In genomic region chr5:176180339-176180738, GRCh38 we compare ENCODE assay signal across 22 cellular contexts. TPM values are rescaled to one million over a fixed set of nuclear protein-coding genes. Genes with fewer than 3 reads are reported as not detected.
DNase-seq lines count a peak whose midpoint lies in the region; ATAC-seq and TF ChIP-seq lines count a peak whose summit lies in the region.
"Had no signal": no experiment of that assay in that cellular context is flagged by ENCODE, and none has a peak within 500 bp of the region (broad histone marks: within the 10 kb centered on the region; RNA-seq: fewer than 3 reads in every experiment).

No MANE protein-coding gene starts in this region.

- H2AFZ ChIP-seq in GM23248 = no peak overlapping the region
- H2AFZ ChIP-seq: hepatocyte had no signal

- no peaks in the 10 kb centered on the region for H4K20me1 ChIP-seq in GM23248 (ENCODE audit: insufficient read depth)

- no peaks in the 10 kb centered on the region for H3K79me2 ChIP-seq in GM23248 (ENCODE audit: insufficient read depth)
- H3K79me2 ChIP-seq: hepatocyte had no signal

- intact Hi-C loops in natural killer cell (cut with micrococcal nuclease) = no loop called here

- H3K9me3 Mint-ChIP-seq in natural killer cell = no peaks in the 10 kb centered on the region
- H3K9me3 Mint-ChIP-seq: activated T-helper 2 cell treated with anti-CD3 and anti-CD28 coated beads, Interferon-gamma antibody, Interleukin-2, Interleukin-4, amounts not matched to agents 10 μg/mL and 5 μg/mL and 100 μg/mL, durations not matched to agents 14 hours and 24 hours and 36 hours had no signal

- H3K27ac Mint-ChIP-seq in natural killer cell = no peak overlapping the region
- H3K27ac Mint-ChIP-seq: activated T-helper 2 cell treated with anti-CD3 and anti-CD28 coated beads, Interferon-gamma antibody, Interleukin-2, Interleukin-4, amounts not matched to agents 10 μg/mL and 5 μg/mL and 100 μg/mL, durations not matched to agents 14 hours and 24 hours and 36 hours; CD8-positive, alpha-beta T cell had no signal

- TF ChIP-seq CTCF in AG04449 (IDR thresholded peaks at IDR 0.05; ENCODE audit: insufficient read depth, low read length, missing control alignments) (no peak), RWPE1 (conservative IDR thresholded peaks at IDR 0.05; ENCODE audit: low read depth) (no peak), natural killer cell (IDR thresholded peaks at IDR 0.05) (no peak)

- DNase-seq in AG04449 (ENCODE audit: low read depth, low spot score) (peak; percentile 1), GM23248 (peak; percentile 64), astrocyte of the hippocampus (ENCODE audit: low read depth, low spot score) (peak; percentile 17), medulla oblongata (ENCODE audit: extremely low spot score) (peak; percentile 31), RWPE1 (ENCODE audit: low spot score) (no peak), natural killer cell (no peak)
- no peak for DNase-seq in activated CD8-positive, alpha-beta memory T cell treated with anti-CD3 and anti-CD28 coated beads for 24 hours
- DNase-seq: caudate nucleus; CD8-positive, alpha-beta T cell; KG1; NCI-H1092 treated with DMSO at 0.1 percent for 48 hours; NCI-H2171; NCI-H82; stimulated activated naive CD4-positive, alpha-beta T cell; T-helper 9 cell; tibial artery had no signal

- H3K27me3 ChIP-seq in GM23248 (replicated peaks; ENCODE audit: insufficient read depth) = peaks cover 42% of the 10 kb centered on the region
- H3K27me3 ChIP-seq: adrenal gland had no signal

- ATAC-seq in esophagus mucosa (no peak), natural killer cell (no peak)
- ATAC-seq: activated CD4-positive, CD25-positive, alpha-beta regulatory T cell treated with anti-CD3 and anti-CD28 coated beads, Interleukin-2, amount 50 U/mL, for 24 hours; CD8-positive, alpha-beta T cell; HCT116 had no signal

- no peaks in the 10 kb centered on the region for H3K9me2 ChIP-seq in GM23248 (ENCODE audit: insufficient read depth)

- peaks cover 32 to 75% of the 10 kb centered on the region in 2 donors for H3K27me3 Mint-ChIP-seq in natural killer cell (ENCODE audit: low read depth in 2 of 2)

- H3K4me3 Mint-ChIP-seq in natural killer cell = no peak overlapping the region
- H3K4me3 Mint-ChIP-seq: CD8-positive, alpha-beta T cell had no signal

- peaks cover 8% of the 10 kb centered on the region; the same call in 1 of the 2 replicates for H3K4me1 ChIP-seq in GM23248 (ENCODE audit: insufficient read depth)
- H3K4me1 ChIP-seq: tibial artery had no signal

- no peak overlapping the region for H3K9ac ChIP-seq in GM23248

- H3K27ac ChIP-seq in GM23248 (no peak overlapping the region), RWPE1 (no peak overlapping the region)
- H3K27ac ChIP-seq: hepatocyte, tibial artery had no signal

- POLR2A ChIA-PET in AG04449 (lab: Yijun Ruan, JAX) (no interaction called here), RWPE1 (lab: Yijun Ruan, JAX; ENCODE audit: low non-redundant PET) (no interaction called here)

- CTCF ChIA-PET in AG04449 (lab: Yijun Ruan, JAX) (no interaction called here), RWPE1 (lab: Yijun Ruan, JAX) (no interaction called here)

- no peaks in the 10 kb centered on the region for H3F3A ChIP-seq in GM23248 (ENCODE audit: insufficient read depth)

- in situ Hi-C loops in GM23248 (cut with MboI) = no loop called here

- H3K4me3 ChIP-seq in AG04449 (ENCODE audit: low read depth, low read length) = no peak overlapping the region
- no peak overlapping the region for H3K4me3 ChIP-seq in GM23248
- H3K4me3 ChIP-seq: adrenal gland, hepatocyte, tibial artery had no signal

- no peaks in the 10 kb centered on the region for H3K36me3 ChIP-seq in GM23248 (ENCODE audit: low read depth)
- H3K36me3 ChIP-seq: adrenal gland, tibial artery had no signal

- 1 to 4% methylated on average over 3 of the region's 3 CpGs for WGBS in GM23248 (ENCODE audit: low coverage in 1 of 2, low lambda C conversion rate in 2 of 2, missing lambda C conversion rate in 2 of 2), 2 experiments

- no peaks in the 10 kb centered on the region for H3K36me3 Mint-ChIP-seq in natural killer cell
- H3K36me3 Mint-ChIP-seq: CD8-positive, alpha-beta T cell had no signal

- no peaks in the 10 kb centered on the region for H3K4me1 Mint-ChIP-seq in natural killer cell

- H3K9me3 ChIP-seq in GM23248 (ENCODE audit: low read depth) = no peaks in the 10 kb centered on the region
- H3K9me3 ChIP-seq: adrenal gland, tibial artery had no signal

- H3K4me2 ChIP-seq in GM23248 (ENCODE audit: unreplicated experiment) = no peak overlapping the region
- H3K4me2 ChIP-seq: hepatocyte had no signal

RNA-seq across cellular contexts. Expression of gene SIMC1, which starts 57.9 kb away (rescaled TPM):
- 3.5 and 6.8 TPM in 2 replicates for total RNA-seq in GM23248 (2014; rRNA removed; shearing (Covaris generic))
- 8.2 and 8.6 TPM in 2 replicates for polyA plus RNA-seq in GM23248 (2016; fragmentation: Nextera tagmentation; extraction: Ambion mirVana)
- 5.5 TPM for total RNA-seq in esophagus mucosa
- total RNA-seq in natural killer cell = 10 to 100 TPM; 19.6 to 30.2 (median 27.8) TPM

Comparison
In these comparisons a context has a peak if more than half of its experiments do, and no peak if none do; other contexts are left out.
1. DNase-seq: peak in AG04449 (single experiment), GM23248 (single experiment), astrocyte of the hippocampus (single experiment) and medulla oblongata (single experiment); none in RWPE1 (single experiment), activated CD8-positive, alpha-beta memory T cell treated with anti-CD3 and anti-CD28 coated beads for 24 hours (single experiment) and natural killer cell (single experiment).